Comparison of ENCODE assay signal across 8 cellular contexts in the genomic region with DNA sequence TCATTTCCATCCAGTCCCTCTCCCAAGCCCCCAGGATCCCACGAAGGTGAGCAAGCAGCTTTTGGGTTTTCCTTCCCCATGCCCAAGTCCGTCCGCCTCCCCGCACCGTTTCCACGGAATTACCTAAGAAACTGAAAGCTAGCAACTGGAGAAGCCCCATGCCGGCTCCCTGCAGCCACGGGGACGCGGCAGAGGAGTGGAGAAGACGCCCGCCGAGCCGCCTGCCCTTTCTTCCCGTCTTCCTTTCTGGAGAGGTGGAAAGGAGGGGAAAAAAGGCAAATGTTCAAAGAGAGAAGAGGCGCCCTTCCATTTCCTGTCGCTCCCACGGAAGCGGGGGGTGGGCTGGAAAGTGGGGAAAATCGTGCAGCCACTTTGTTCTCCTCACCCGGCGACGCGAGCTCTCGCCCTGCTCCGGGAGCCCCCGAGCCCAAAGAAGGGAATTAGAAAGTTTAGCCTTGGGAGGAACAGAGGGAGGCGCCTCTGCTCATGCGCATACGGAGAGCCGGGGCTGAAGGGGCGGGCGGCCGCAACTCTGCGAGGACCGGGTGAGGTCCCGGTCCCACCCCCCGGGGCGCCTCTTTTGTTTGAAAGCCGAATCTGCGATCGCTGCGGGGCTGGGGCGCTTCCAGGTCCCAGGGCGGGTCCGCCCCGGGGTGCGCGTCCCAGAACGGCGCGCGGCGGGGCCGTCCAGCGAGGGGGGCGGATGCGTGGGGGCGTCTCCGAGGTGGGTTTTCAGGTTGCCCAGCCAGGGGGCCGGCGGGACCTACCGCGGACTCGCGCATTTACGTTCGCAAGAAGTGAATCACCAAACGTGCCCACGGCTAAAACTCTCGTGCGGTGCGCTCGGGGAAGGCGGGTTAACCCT. TPM values are rescaled to one million over a fixed set of nuclear protein-coding genes. Genes with fewer than 3 reads are reported as not detected.
A peak's percentile ranks its signal among the peaks of the same experiment; 100 is the strongest.
DNase-seq lines count a peak whose midpoint lies in the region; FAIRE-seq and TF ChIP-seq lines count a peak whose summit lies in the region.

A gene (minus strand): TSS at position 436 of the 865 bp plus-strand sequence. CDS start 276 bp downstream, at position 160.

- DNase-seq in EH (ENCODE audit: low read depth) (peak; percentile 84), NB4 (ENCODE audit: low read depth) (no peak), frontal cortex (ENCODE audit: low spot score in 2 of 2) (peak; percentile 37 to 41), neural crest cell (ENCODE audit: low read depth, low spot score) (peak; percentile 69), GDM1 (lab: John Stamatoyannopoulos, UW) (no peak), NAMALWA (ENCODE audit: low spot score) (no peak)
- DNase-seq in activated T-helper 1 cell treated with anti-CD3 and anti-CD28 coated beads, Interleukin-12 subunit alpha, Interleukin-12 subunit beta, Interleukin-2, Interleukin-4 antibody, amounts not matched to agents 30 ng/mL and 10 ng/mL and 1 ng/mL, durations not matched to agents 14 hours and 24 hours and 36 hours (ENCODE audit: low spot score): no peak
- no peak for DNase-seq in activated effector memory CD4-positive, alpha-beta T cell treated with Interleukin-2 at 50 U/mL for 16 hours

- intact Hi-C loops in activated T-helper 1 cell treated with anti-CD3 and anti-CD28 coated beads, Interleukin-12 subunit alpha, Interleukin-12 subunit beta, Interleukin-2, Interleukin-4 antibody, amounts not matched to agents 30 ng/mL and 10 ng/mL and 1 ng/mL, durations not matched to agents 14 hours and 24 hours and 36 hours (cut with micrococcal nuclease): no loop called here

- H3K4me1 Mint-ChIP-seq in activated T-helper 1 cell treated with anti-CD3 and anti-CD28 coated beads, Interleukin-12 subunit alpha, Interleukin-12 subunit beta, Interleukin-2, Interleukin-4 antibody, amounts not matched to agents 30 ng/mL and 10 ng/mL and 1 ng/mL, durations not matched to agents 14 hours and 24 hours and 36 hours (ENCODE audit: low read depth): no peaks in the 10 kb centered on the region
- peaks cover 41% of the 10 kb centered on the region for H3K4me1 Mint-ChIP-seq in neural crest cell

- no peak for FAIRE-seq in frontal cortex (lab: Jason Lieb, UNC)

- H3K4me3 Mint-ChIP-seq in activated T-helper 1 cell treated with anti-CD3 and anti-CD28 coated beads, Interleukin-12 subunit alpha, Interleukin-12 subunit beta, Interleukin-2, Interleukin-4 antibody, amounts not matched to agents 30 ng/mL and 10 ng/mL and 1 ng/mL, durations not matched to agents 14 hours and 24 hours and 36 hours: peak within 1 kb of the TSS; percentile 48
- H3K4me3 Mint-ChIP-seq in neural crest cell: peak within 1 kb of the TSS; percentile 96

- no peaks in the 10 kb centered on the region for H3K36me3 Mint-ChIP-seq in activated T-helper 1 cell treated with anti-CD3 and anti-CD28 coated beads, Interleukin-12 subunit alpha, Interleukin-12 subunit beta, Interleukin-2, Interleukin-4 antibody, amounts not matched to agents 30 ng/mL and 10 ng/mL and 1 ng/mL, durations not matched to agents 14 hours and 24 hours and 36 hours (ENCODE audit: low read depth)
- H3K36me3 Mint-ChIP-seq in neural crest cell (ENCODE audit: low read depth): peaks cover 5% of the 10 kb centered on the region

- H3K4me3 ChIP-seq in NB4 (ENCODE audit: low read depth, low read length): peak within 1 kb of the TSS; percentile 17

- no peaks in the 10 kb centered on the region for H3K9me3 Mint-ChIP-seq in activated T-helper 1 cell treated with anti-CD3 and anti-CD28 coated beads, Interleukin-12 subunit alpha, Interleukin-12 subunit beta, Interleukin-2, Interleukin-4 antibody, amounts not matched to agents 30 ng/mL and 10 ng/mL and 1 ng/mL, durations not matched to agents 14 hours and 24 hours and 36 hours
- no peaks in the 10 kb centered on the region for H3K9me3 Mint-ChIP-seq in neural crest cell

- no peak for TF ChIP-seq CTCF in NB4 (IDR thresholded peaks at IDR 0.05; ENCODE audit: low read depth, low read length)
- no peak for TF ChIP-seq CTCF in neural crest cell (conservative IDR thresholded peaks at IDR 0.05)

- TF ChIP-seq POLR2A in NB4 (IDR thresholded peaks at IDR 0.05; ENCODE audit: extremely low read depth, insufficient read length): no peak

- peaks cover 62% of the 10 kb centered on the region for H3K27me3 Mint-ChIP-seq in activated T-helper 1 cell treated with anti-CD3 and anti-CD28 coated beads, Interleukin-12 subunit alpha, Interleukin-12 subunit beta, Interleukin-2, Interleukin-4 antibody, amounts not matched to agents 30 ng/mL and 10 ng/mL and 1 ng/mL, durations not matched to agents 14 hours and 24 hours and 36 hours (ENCODE audit: insufficient read depth)
- peaks cover 86% of the 10 kb centered on the region for H3K27me3 Mint-ChIP-seq in neural crest cell (ENCODE audit: low read depth)

- H3K27ac Mint-ChIP-seq in activated T-helper 1 cell treated with anti-CD3 and anti-CD28 coated beads, Interleukin-12 subunit alpha, Interleukin-12 subunit beta, Interleukin-2, Interleukin-4 antibody, amounts not matched to agents 30 ng/mL and 10 ng/mL and 1 ng/mL, durations not matched to agents 14 hours and 24 hours and 36 hours: peak within 1 kb of the TSS; percentile 12
- peak within 1 kb of the TSS; percentile 81 for H3K27ac Mint-ChIP-seq in neural crest cell (ENCODE audit: unreplicated experiment)

RNA-seq across cellular contexts. Expression of the gene that starts here (rescaled TPM):
- total RNA-seq in activated T-helper 1 cell treated with anti-CD3 and anti-CD28 coated beads, Interleukin-12 subunit alpha, Interleukin-12 subunit beta, Interleukin-2, Interleukin-4 antibody, amounts not matched to agents 30 ng/mL and 10 ng/mL and 1 ng/mL, durations not matched to agents 14 hours and 24 hours and 36 hours: not detected in 2 replicates
- 30.2 TPM for total RNA-seq in frontal cortex
- total RNA-seq in neural crest cell: 127 and 131 TPM in 2 replicates

Comparison
In these comparisons a context has a peak if more than half of its experiments do, and no peak if none do; other contexts are left out.
1. RNA of the gene that starts here (total RNA-seq): 127 to 131 TPM in neural crest cell and 30.2 TPM in frontal cortex (single experiment); not detected in activated T-helper 1 cell treated with anti-CD3 and anti-CD28 coated beads, Interleukin-12 subunit alpha, Interleukin-12 subunit beta, Interleukin-2, Interleukin-4 antibody, amounts not matched to agents 30 ng/mL and 10 ng/mL and 1 ng/mL, durations not matched to agents 14 hours and 24 hours and 36 hours; every median in the first group is over 10 times any median in the second.
2. DNase-seq: peak in EH (single experiment), frontal cortex (2 of 2) and neural crest cell (single experiment); none in NB4 (single experiment), activated T-helper 1 cell treated with anti-CD3 and anti-CD28 coated beads, Interleukin-12 subunit alpha, Interleukin-12 subunit beta, Interleukin-2, Interleukin-4 antibody, amounts not matched to agents 30 ng/mL and 10 ng/mL and 1 ng/mL, durations not matched to agents 14 hours and 24 hours and 36 hours (single experiment), GDM1 (single experiment), NAMALWA (single experiment) and activated effector memory CD4-positive, alpha-beta T cell treated with Interleukin-2 at 50 U/mL for 16 hours (single experiment).